8 cellular contexts compared by ENCODE assay signal in the genomic region with DNA sequence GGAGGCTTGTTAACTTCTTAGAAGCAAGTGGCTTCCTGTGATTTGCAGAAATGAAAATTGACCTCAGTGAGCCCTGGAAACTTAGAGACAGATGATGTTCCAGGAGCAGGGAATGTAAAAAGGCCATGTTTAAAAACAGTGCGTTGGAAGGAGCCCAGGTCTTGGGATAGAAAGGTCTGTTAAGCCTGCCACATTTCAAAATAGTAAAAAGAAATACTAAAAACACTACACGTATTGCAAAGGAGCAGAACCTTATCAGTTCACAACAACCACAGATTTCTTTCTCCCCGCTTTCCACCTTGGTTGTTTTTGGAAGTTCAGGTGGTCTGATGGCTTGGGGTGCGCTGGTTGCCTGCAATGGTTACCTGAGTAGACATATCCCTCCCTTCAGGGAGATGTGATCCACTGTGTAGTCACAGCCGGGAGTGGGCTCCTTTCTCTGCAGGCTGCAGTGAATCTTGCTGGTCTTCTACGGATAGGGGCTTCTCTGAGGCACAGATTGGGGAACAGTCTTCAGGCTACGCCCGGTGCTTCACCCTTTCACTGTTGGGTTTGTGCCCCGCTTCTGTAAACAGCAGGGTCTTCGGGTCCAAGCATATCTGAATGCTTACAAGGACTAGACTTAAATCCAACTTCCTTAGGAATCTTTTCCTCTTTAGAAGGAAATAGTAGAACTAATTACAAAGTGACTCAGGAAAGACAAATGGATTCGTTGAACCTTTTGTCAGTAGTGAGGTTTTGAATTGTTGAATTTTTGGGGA. TPM values are rescaled to one million over a fixed set of nuclear protein-coding genes. Genes with fewer than 3 reads are reported as not detected.
A peak's percentile ranks its signal among the peaks of the same experiment; 100 is the strongest.
DNase-seq lines count a peak whose midpoint lies in the region; ATAC-seq and TF ChIP-seq lines count a peak whose summit lies in the region.

No MANE protein-coding gene starts in this region.

- intact Hi-C loops in body of pancreas (cut with DNase I) = no loop called here

- no peak for ATAC-seq in body of pancreas

- peaks cover 39% of the 10 kb centered on the region for H3K4me1 ChIP-seq in ACC112 (ENCODE audit: control insufficient read depth, insufficient read depth, low read length, unreplicated experiment)
- peaks cover 46% of the 10 kb centered on the region for H3K4me1 ChIP-seq in body of pancreas

- 27 to 39% methylated on average over 11 of the region's 11 CpGs for WGBS in body of pancreas, 2 donors

- TF ChIP-seq POLR2A in body of pancreas (IDR thresholded peaks at IDR 0.05) = no peak

- DNase-seq in HT-29 (ENCODE audit: low spot score) = peak; percentile 80
- no peak for DNase-seq in body of pancreas
- peak; percentile 30 to 52 for DNase-seq in lung microvascular endothelial cell (ENCODE audit: low read depth in 2 of 2)
- no peak for DNase-seq in LoVo (ENCODE audit: low spot score)
- no peak for DNase-seq in NCI-H345 (lab: John Stamatoyannopoulos, UW)
- no peak for DNase-seq in middle frontal gyrus (ENCODE audit: extremely low spot score, low spot score)
- DNase-seq in activated CD4-positive, alpha-beta T cell treated with anti-CD3 and anti-CD28 coated beads, Interleukin-2, amount 50 U/mL, for 1 hour = no peak

- peak overlapping the region; percentile 98 for H3K4me3 ChIP-seq in ACC112 (ENCODE audit: low read depth, low read length)
- peak overlapping the region; percentile 58 to 63 for H3K4me3 ChIP-seq in body of pancreas

- H3K9me3 ChIP-seq in body of pancreas = no peaks in the 10 kb centered on the region

- no peak for TF ChIP-seq CTCF in body of pancreas (IDR thresholded peaks at IDR 0.05)

- H3K27me3 ChIP-seq in ACC112 (ENCODE audit: insufficient read depth, low read length) (no peaks in the 10 kb centered on the region), body of pancreas (no peaks in the 10 kb centered on the region)

- H3K79me2 ChIP-seq in ACC112 (ENCODE audit: control insufficient read depth, insufficient read depth, low read length, unreplicated experiment) = peaks cover 67% of the 10 kb centered on the region

- H3K27ac ChIP-seq in ACC112 (ENCODE audit: low read depth, low read length) (peak overlapping the region; percentile 74), body of pancreas (peak overlapping the region in 3 of 4 donors; percentile 43 to 93 (median 62))

- no peak overlapping the region for H2AFZ ChIP-seq in ACC112 (ENCODE audit: low read length, unreplicated experiment)

- H3K36me3 ChIP-seq in ACC112 (ENCODE audit: insufficient read depth, low read length) (no peaks in the 10 kb centered on the region; the same call in 1 of the 2 replicates), body of pancreas (replicated peaks in 1 of 2; ENCODE audit: insufficient read depth in 1 of 2, low read depth in 2 of 2) (no peaks in the 10 kb centered on the region)

RNA-seq across cellular contexts. Expression of gene TEAD1, which starts 1.9 kb away (rescaled TPM):
- total RNA-seq in HT-29 (2014; rRNA removed; shearing (Covaris generic)) = 99.5 and 102 TPM in 2 replicates
- total RNA-seq in body of pancreas (10 to 100 TPM; 36.9 to 55.0 TPM), lung microvascular endothelial cell (13.9 and 22.8 TPM in 2 replicates)

Comparison
In these comparisons a context has a peak if more than half of its experiments do, and no peak if none do; other contexts are left out.
1. DNase-seq: peak in HT-29 (single experiment) and lung microvascular endothelial cell (2 of 2); none in body of pancreas (0 of 4), LoVo (single experiment), NCI-H345 (single experiment), middle frontal gyrus (single experiment) and activated CD4-positive, alpha-beta T cell treated with anti-CD3 and anti-CD28 coated beads, Interleukin-2, amount 50 U/mL, for 1 hour (single experiment).